22 cellular contexts compared by ENCODE assay signal in the genomic region with DNA sequence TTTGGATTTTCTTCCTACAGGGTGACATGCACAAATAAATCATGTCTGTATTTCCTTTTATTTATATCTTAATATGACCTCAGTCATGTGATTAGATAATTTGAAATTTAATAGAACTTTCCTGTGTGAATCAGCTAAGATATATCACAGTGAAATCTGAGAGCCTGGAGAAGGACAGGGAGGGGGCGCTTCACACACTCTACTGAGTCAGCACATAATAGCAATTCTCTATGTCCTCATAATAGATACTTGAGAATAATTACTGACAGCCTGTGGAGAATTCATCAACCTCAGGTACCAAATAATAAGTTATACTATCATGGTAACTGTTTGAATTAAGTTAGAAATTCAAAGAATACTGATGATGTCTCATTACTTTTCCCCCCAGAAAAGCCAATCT.
"Had no signal": no experiment of that assay in that cellular context is flagged by ENCODE, and none has a peak within 500 bp of the region (broad histone marks: within the 10 kb centered on the region; RNA-seq: fewer than 3 reads in every experiment).

No MANE protein-coding gene starts in this region.

- H3K9ac ChIP-seq: neural progenitor cell had no signal

- H3K27me3 ChIP-seq: dorsolateral prefrontal cortex, esophagus squamous epithelium, neural progenitor cell, ovary, right atrium auricular region had no signal

- FAIRE-seq: endometrium, keratinocyte, small intestine had no signal

- H3K27ac ChIP-seq: dorsolateral prefrontal cortex, epithelial cell of prostate, esophagus squamous epithelium, gastroesophageal sphincter, left ventricle myocardium inferior, neural progenitor cell, ovary, right atrium auricular region had no signal

- DNase-seq: cortex of kidney; dorsolateral prefrontal cortex; effector CD8-positive, alpha-beta T cell; esophagus squamous epithelium; foreskin fibroblast; glutamatergic neuron; left cardiac atrium; left ventricle myocardium inferior; mesenchymal stem cell; midbrain; ovary; small intestine; stimulated activated CD4-positive, alpha-beta T cell treated with anti-CD3 and anti-CD28 coated beads, Interleukin-12 subunit alpha, Interleukin-12 subunit beta, amount 100 ng/mL, for 4 hours; stimulated activated naive CD4-positive, alpha-beta T cell; trophoblast cell had no signal

- H3K4me1 ChIP-seq: esophagus squamous epithelium, gastroesophageal sphincter, left ventricle myocardium inferior, right atrium auricular region had no signal

- H2AFZ ChIP-seq: neural progenitor cell had no signal

- H3K36me3 ChIP-seq: esophagus squamous epithelium, gastroesophageal sphincter, left ventricle myocardium inferior, neural progenitor cell, ovary, right atrium auricular region had no signal

- H3K9me3 ChIP-seq: esophagus squamous epithelium, gastroesophageal sphincter, left ventricle myocardium inferior, ovary, right atrium auricular region had no signal

- H3K4me3 ChIP-seq: dorsolateral prefrontal cortex, esophagus squamous epithelium, gastroesophageal sphincter, left ventricle myocardium inferior, lung, neural progenitor cell, ovary, right atrium auricular region had no signal

- H3K4me2 ChIP-seq: neural progenitor cell had no signal
